ENCODE assay signal across 30 cellular contexts in the genomic region with DNA sequence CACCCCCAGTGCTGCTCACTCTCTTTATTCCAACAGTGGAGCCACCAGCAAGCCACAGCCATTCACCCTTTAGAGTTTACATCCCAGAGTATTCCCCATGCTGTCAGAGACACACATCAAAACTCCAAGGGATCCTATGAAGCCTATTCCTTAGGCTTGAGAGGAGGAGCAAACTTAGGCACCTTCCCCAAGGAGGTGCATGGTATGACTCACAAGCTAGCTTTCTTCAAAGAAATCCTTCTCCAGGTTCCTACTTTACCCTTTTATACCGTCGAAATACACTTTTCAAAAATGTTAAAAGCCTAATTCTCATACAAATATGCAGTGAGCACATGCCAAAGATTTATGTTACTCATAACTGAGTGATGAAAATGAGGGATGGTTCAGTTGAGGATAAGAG.
"Had no signal": no experiment of that assay in that cellular context is flagged by ENCODE, and none has a peak within 500 bp of the region (broad histone marks: within the 10 kb centered on the region; RNA-seq: fewer than 3 reads in every experiment).

No MANE protein-coding gene starts in this region.

- H3K27me3 ChIP-seq: colonic mucosa, esophagus squamous epithelium, heart left ventricle, hepatocyte, left lung, neural progenitor cell, right lobe of liver, tibial nerve, upper lobe of right lung, uterus had no signal

- H2AFZ ChIP-seq: hepatocyte, neural progenitor cell, parathyroid adenoma had no signal

- H3K4me2 ChIP-seq: hepatocyte, neural progenitor cell had no signal

- H3K36me3 ChIP-seq: colonic mucosa, esophagus squamous epithelium, heart left ventricle, left lung, neural progenitor cell, right lobe of liver, thoracic aorta, tibial nerve, upper lobe of right lung, uterus had no signal

- DNase-seq: colonic mucosa; effector CD8-positive, alpha-beta T cell; erythroblast; esophagus squamous epithelium; heart left ventricle; left cardiac atrium; left lung; mammary epithelial cell; mesendoderm; midbrain; naive thymus-derived CD4-positive, alpha-beta T cell; right lobe of liver; small intestine; stimulated activated CD4-positive, alpha-beta T cell treated with anti-CD3 and anti-CD28 coated beads, Interleukin-15, amount 100 ng/mL, for 24 hours; stimulated activated CD4-positive, alpha-beta T cell treated with anti-CD3 and anti-CD28 coated beads, Interleukin-2, amount 100 ng/mL, for 48 hours; stimulated activated naive B cell treated with anti-CD40 and anti-IgM and Interleukin-4, amounts not matched to agents 10 μg/mL and 1 μg/mL and 100 μg/mL, for 72 hours; upper lobe of right lung; uterus had no signal

- H3K36me3 Mint-ChIP-seq: naive thymus-derived CD4-positive, alpha-beta T cell; neural progenitor cell; stimulated activated naive B cell treated with anti-CD40 and anti-IgM and Interleukin-4, amounts not matched to agents 10 μg/mL and 1 μg/mL and 100 μg/mL, for 72 hours had no signal

- H3K4me3 ChIP-seq: colonic mucosa, esophagus squamous epithelium, heart left ventricle, hepatocyte, left lung, neural progenitor cell, right lobe of liver, thoracic aorta, tibial nerve, upper lobe of right lung, uterus had no signal

- H3K9me3 Mint-ChIP-seq: dendritic cell treated with granulocyte-macrophage colony-stimulating factor and Interleukin-4, amounts not matched to agents 40 ng/mL and 50 ng/mL, for 4 days; nephron; neural progenitor cell; stimulated activated naive B cell treated with anti-CD40 and anti-IgM and Interleukin-4, amounts not matched to agents 10 μg/mL and 1 μg/mL and 100 μg/mL, for 72 hours; stimulated activated naive CD8-positive, alpha-beta T cell treated with anti-CD3 and anti-CD28 coated beads, Interleukin-15, Interleukin-2, amounts not matched to agents 100 ng/mL and 50 ng/mL, for 24 hours had no signal

- H3K27ac Mint-ChIP-seq: dendritic cell treated with granulocyte-macrophage colony-stimulating factor and Interleukin-4, amounts not matched to agents 40 ng/mL and 50 ng/mL, for 4 days; naive thymus-derived CD4-positive, alpha-beta T cell; nephron; neural progenitor cell; progenitor cell of endocrine pancreas; stimulated activated naive B cell treated with anti-CD40 and anti-IgM and Interleukin-4, amounts not matched to agents 10 μg/mL and 1 μg/mL and 100 μg/mL, for 72 hours; stimulated activated naive CD8-positive, alpha-beta T cell treated with anti-CD3 and anti-CD28 coated beads, Interleukin-15, Interleukin-2, amounts not matched to agents 100 ng/mL and 50 ng/mL, for 24 hours had no signal

- H3K4me1 Mint-ChIP-seq: naive thymus-derived CD4-positive, alpha-beta T cell; neural progenitor cell had no signal

- ATAC-seq: heart left ventricle; left lung; naive thymus-derived CD4-positive, alpha-beta T cell; right lobe of liver; stimulated activated naive B cell treated with anti-CD40 and anti-IgM and Interleukin-4, amounts not matched to agents 10 μg/mL and 1 μg/mL and 100 μg/mL, for 72 hours; upper lobe of right lung had no signal

- H3K27me3 Mint-ChIP-seq: dendritic cell treated with granulocyte-macrophage colony-stimulating factor and Interleukin-4, amounts not matched to agents 40 ng/mL and 50 ng/mL, for 4 days; naive thymus-derived CD4-positive, alpha-beta T cell; progenitor cell of endocrine pancreas had no signal

- H3K79me2 ChIP-seq: hepatocyte, parathyroid adenoma had no signal

- H3K4me3 Mint-ChIP-seq: dendritic cell treated with granulocyte-macrophage colony-stimulating factor and Interleukin-4, amounts not matched to agents 40 ng/mL and 50 ng/mL, for 4 days; naive thymus-derived CD4-positive, alpha-beta T cell; nephron; neural progenitor cell; stimulated activated naive B cell treated with anti-CD40 and anti-IgM and Interleukin-4, amounts not matched to agents 10 μg/mL and 1 μg/mL and 100 μg/mL, for 72 hours; stimulated activated naive CD8-positive, alpha-beta T cell treated with anti-CD3 and anti-CD28 coated beads, Interleukin-15, Interleukin-2, amounts not matched to agents 100 ng/mL and 50 ng/mL, for 24 hours had no signal

- FAIRE-seq: endothelial cell of umbilical vein, frontal cortex, islet of Langerhans, small intestine had no signal

- H3K4me1 ChIP-seq: colonic mucosa, esophagus squamous epithelium, heart left ventricle, left lung, neural progenitor cell, parathyroid adenoma, right lobe of liver, tibial nerve, upper lobe of right lung, uterus had no signal

- H3K27ac ChIP-seq: colonic mucosa, esophagus squamous epithelium, heart left ventricle, hepatocyte, left lung, neural progenitor cell, parathyroid adenoma, right lobe of liver, thoracic aorta, tibial nerve, upper lobe of right lung, uterus had no signal
